ENCODE assay signal across 13 cellular contexts in the genomic region with DNA sequence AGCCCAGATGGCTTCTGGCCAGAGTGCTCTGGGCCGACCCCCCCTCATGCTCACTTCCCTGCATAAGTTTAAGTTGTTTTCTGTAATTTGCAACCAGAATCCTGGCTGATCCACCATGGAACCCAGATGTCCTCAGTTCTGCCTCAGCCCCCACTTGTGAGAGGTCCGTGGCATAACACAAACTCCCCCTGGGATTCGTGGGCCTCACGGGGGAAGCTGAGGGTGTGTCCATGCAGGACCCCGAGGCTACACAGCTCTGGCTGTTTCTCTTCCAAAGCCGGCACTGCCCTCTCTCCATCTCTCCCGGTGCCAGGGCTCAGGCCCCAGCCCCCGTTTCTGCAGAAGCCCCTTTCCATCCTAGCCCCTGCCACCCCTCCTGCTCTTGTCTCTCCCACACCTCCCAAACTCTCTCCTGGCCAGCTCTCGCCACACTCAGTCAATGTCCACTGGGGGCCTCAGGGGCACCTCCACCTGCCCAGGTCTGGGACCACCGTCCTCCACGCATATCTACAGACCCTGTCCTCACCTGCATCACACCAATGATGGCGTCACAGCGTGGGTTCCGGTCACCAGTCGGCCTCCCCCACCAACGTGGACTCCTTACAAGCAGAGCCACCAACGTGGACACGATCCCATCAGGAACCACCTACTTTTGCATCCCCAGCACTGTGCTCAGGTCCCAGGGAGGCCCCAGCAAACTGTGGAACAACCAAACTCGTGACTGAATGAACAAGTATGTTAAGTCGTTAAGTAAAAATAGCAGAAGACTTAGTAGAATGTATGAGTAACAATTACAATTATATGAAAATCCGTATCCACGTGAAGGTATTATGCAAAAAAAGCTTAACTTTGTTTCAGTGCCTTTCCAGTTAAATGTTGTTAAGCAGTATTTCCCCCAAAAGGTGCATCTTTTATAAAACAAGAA. TPM values are rescaled to one million over a fixed set of nuclear protein-coding genes. Genes with fewer than 3 reads are reported as not detected.
A peak's percentile ranks its signal among the peaks of the same experiment; 100 is the strongest.
DNase-seq lines count a peak whose midpoint lies in the region; ATAC-seq and TF ChIP-seq lines count a peak whose summit lies in the region.
"Had no signal": no experiment of that assay in that cellular context is flagged by ENCODE, and none has a peak within 500 bp of the region (broad histone marks: within the 10 kb centered on the region; RNA-seq: fewer than 3 reads in every experiment).

No MANE protein-coding gene starts in this region.

- H3K27ac ChIP-seq in coronary artery (peak overlapping the region in 1 of 2 donors; percentile 58), liver (ENCODE audit: low read depth in 1 of 2, low read length in 2 of 2) (peak overlapping the region; percentile 67 to 79), stomach (peak overlapping the region; percentile 87 to 95 (median 92))
- H3K27ac ChIP-seq: SK-N-MC had no signal

- H3K36me3 ChIP-seq in liver (ENCODE audit: control insufficient read depth in 4 of 4, insufficient read depth in 3 of 4, low read depth in 1 of 4, low read length in 3 of 4): no peaks in the 10 kb centered on the region
- H3K36me3 ChIP-seq in stomach: peaks cover 0 to 4% (median 0%) of the 10 kb centered on the region in 4 donors

- peak overlapping the region in 1 of 2 donors; percentile 3 for H3K9ac ChIP-seq in liver (ENCODE audit: low read depth in 1 of 2, low read length in 2 of 2)

- no peaks in the 10 kb centered on the region for H3K27me3 ChIP-seq in liver (ENCODE audit: control insufficient read depth in 4 of 4, insufficient read depth in 4 of 4, low read length in 3 of 4)
- H3K27me3 ChIP-seq in stomach: no peaks in the 10 kb centered on the region

- no peaks in the 10 kb centered on the region for H3K9me3 ChIP-seq in liver (ENCODE audit: control insufficient read depth in 4 of 4, low read length in 3 of 4)
- H3K9me3 ChIP-seq in stomach: no peaks in the 10 kb centered on the region

- ATAC-seq in GM21515 (IDR thresholded peaks at IDR 0.05; ENCODE audit: unreplicated experiment) (no peak), HG02610 (IDR thresholded peaks at IDR 0.05; ENCODE audit: unreplicated experiment) (no peak)

- H3K4me3 ChIP-seq in coronary artery (peak overlapping the region; percentile 54), liver (ENCODE audit: low read depth in 1 of 3, low read length in 3 of 3) (peak overlapping the region; percentile 11 to 50 (median 49)), stomach (peak overlapping the region; percentile 32 to 42 (median 39))
- H3K4me3 ChIP-seq: SK-N-MC had no signal

- TF ChIP-seq CTCF in coronary artery (IDR thresholded peaks at IDR 0.05) (no peak), liver (IDR thresholded peaks at IDR 0.05; ENCODE audit: low read depth, low read length, missing input control) (no peak), stomach (IDR thresholded peaks at IDR 0.05) (no peak)

- DNase-seq in EL (peak; percentile 32), coronary artery (ENCODE audit: low spot score) (no peak), stomach (no peak), NCI-H1436 treated with DMSO at 0.1 percent for 48 hours (lab: John Stamatoyannopoulos, UW) (no peak), NOMO-1 treated with dmso at 0.1 percent for 144 hours (lab: John Stamatoyannopoulos, UW; ENCODE audit: unreplicated experiment) (no peak)
- DNase-seq: activated CD4-positive, CD25-positive, alpha-beta regulatory T cell treated with anti-CD3 and anti-CD28 coated beads, Interleukin-2, amount 50 U/mL, for 72 hours; activated gamma-delta T cell treated with Interleukin-2 at 50 U/mL for 16 hours; dermis blood vessel endothelial cell; NCI-H510A treated with DMSO at 0.1 percent for 48 hours had no signal

- TF ChIP-seq POLR2A in stomach (IDR thresholded peaks at IDR 0.05): no peak

- 90% methylated on average over 22 of the region's 22 CpGs for WGBS in liver
- 67 to 77% (median 71%) methylated on average over 22 of the region's 22 CpGs for WGBS in stomach, 5 donors

- intact Hi-C loops in stomach (cut with DNase I; ENCODE audit: low total_unique reads): no loop called here

- peaks cover 0 to 9% (median 2%) of the 10 kb centered on the region in 4 donors for H3K4me1 ChIP-seq in liver (ENCODE audit: control insufficient read depth in 4 of 4, insufficient read depth in 4 of 4, low read length in 3 of 4)
- peaks cover 19 to 58% (median 42%) of the 10 kb centered on the region in 4 donors for H3K4me1 ChIP-seq in stomach

- no peak for TF ChIP-seq EP300 in stomach (IDR thresholded peaks at IDR 0.05)

- TF ChIP-seq RAD21 in liver (IDR thresholded peaks at IDR 0.05): no peak

TF ChIP-seq in liver, 16 proteins besides CTCF, POLR2A, EP300 and RAD21:
- TF ChIP-seq, protein P1, sequence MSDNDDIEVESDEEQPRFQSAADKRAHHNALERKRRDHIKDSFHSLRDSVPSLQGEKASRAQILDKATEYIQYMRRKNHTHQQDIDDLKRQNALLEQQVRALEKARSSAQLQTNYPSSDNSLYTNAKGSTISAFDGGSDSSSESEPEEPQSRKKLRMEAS (IDR thresholded peaks at IDR 0.05): no peak
- TF ChIP-seq RXRA (IDR thresholded peaks at IDR 0.05): no peak
- no peak for TF ChIP-seq HNF4A (conservative IDR thresholded peaks at IDR 0.05)
- TF ChIP-seq SP1 (IDR thresholded peaks at IDR 0.05): no peak
- TF ChIP-seq FOXA2 (IDR thresholded peaks at IDR 0.05): no peak
- TF ChIP-seq FOXA1 (IDR thresholded peaks at IDR 0.05): no peak
- no peak for TF ChIP-seq TAF1 (conservative IDR thresholded peaks at IDR 0.05)
- TF ChIP-seq, protein P2, sequence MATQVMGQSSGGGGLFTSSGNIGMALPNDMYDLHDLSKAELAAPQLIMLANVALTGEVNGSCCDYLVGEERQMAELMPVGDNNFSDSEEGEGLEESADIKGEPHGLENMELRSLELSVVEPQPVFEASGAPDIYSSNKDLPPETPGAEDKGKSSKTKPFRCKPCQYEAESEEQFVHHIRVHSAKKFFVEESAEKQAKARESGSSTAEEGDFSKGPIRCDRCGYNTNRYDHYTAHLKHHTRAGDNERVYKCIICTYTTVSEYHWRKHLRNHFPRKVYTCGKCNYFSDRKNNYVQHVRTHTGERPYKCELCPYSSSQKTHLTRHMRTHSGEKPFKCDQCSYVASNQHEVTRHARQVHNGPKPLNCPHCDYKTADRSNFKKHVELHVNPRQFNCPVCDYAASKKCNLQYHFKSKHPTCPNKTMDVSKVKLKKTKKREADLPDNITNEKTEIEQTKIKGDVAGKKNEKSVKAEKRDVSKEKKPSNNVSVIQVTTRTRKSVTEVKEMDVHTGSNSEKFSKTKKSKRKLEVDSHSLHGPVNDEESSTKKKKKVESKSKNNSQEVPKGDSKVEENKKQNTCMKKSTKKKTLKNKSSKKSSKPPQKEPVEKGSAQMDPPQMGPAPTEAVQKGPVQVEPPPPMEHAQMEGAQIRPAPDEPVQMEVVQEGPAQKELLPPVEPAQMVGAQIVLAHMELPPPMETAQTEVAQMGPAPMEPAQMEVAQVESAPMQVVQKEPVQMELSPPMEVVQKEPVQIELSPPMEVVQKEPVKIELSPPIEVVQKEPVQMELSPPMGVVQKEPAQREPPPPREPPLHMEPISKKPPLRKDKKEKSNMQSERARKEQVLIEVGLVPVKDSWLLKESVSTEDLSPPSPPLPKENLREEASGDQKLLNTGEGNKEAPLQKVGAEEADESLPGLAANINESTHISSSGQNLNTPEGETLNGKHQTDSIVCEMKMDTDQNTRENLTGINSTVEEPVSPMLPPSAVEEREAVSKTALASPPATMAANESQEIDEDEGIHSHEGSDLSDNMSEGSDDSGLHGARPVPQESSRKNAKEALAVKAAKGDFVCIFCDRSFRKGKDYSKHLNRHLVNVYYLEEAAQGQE (IDR thresholded peaks at IDR 0.05): no peak
- TF ChIP-seq, protein P3, sequence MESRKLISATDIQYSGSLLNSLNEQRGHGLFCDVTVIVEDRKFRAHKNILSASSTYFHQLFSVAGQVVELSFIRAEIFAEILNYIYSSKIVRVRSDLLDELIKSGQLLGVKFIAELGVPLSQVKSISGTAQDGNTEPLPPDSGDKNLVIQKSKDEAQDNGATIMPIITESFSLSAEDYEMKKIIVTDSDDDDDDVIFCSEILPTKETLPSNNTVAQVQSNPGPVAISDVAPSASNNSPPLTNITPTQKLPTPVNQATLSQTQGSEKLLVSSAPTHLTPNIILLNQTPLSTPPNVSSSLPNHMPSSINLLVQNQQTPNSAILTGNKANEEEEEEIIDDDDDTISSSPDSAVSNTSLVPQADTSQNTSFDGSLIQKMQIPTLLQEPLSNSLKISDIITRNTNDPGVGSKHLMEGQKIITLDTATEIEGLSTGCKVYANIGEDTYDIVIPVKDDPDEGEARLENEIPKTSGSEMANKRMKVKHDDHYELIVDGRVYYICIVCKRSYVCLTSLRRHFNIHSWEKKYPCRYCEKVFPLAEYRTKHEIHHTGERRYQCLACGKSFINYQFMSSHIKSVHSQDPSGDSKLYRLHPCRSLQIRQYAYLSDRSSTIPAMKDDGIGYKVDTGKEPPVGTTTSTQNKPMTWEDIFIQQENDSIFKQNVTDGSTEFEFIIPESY (IDR thresholded peaks at IDR 0.05): no peak
- TF ChIP-seq, protein P4, sequence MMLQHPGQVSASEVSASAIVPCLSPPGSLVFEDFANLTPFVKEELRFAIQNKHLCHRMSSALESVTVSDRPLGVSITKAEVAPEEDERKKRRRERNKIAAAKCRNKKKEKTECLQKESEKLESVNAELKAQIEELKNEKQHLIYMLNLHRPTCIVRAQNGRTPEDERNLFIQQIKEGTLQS (IDR thresholded peaks at IDR 0.05): no peak
- TF ChIP-seq GABPA (IDR thresholded peaks at IDR 0.05 in 1 of 2, conservative IDR thresholded peaks at IDR 0.05 in 1 of 2): no peak
- no peak for TF ChIP-seq YY1 (IDR thresholded peaks at IDR 0.05)
- TF ChIP-seq HNF4G (IDR thresholded peaks at IDR 0.05): no peak
- no peak for TF ChIP-seq JUND (IDR thresholded peaks at IDR 0.05)
- TF ChIP-seq EGR1 (IDR thresholded peaks at IDR 0.05; ENCODE audit: low read depth in 2 of 2): no peak
- TF ChIP-seq NR2F2 (IDR thresholded peaks at IDR 0.05): no peak

RNA-seq across cellular contexts. Expression of a gene that starts 38.5 kb away (rescaled TPM):
- total RNA-seq in liver (10 to 100 TPM in 1 of 2 donors, 1 to 10 TPM in 1; 5.3 to 12.2 TPM), stomach (10 to 100 TPM; 19.3 to 40.1 (median 29.5) TPM)
- polyA plus RNA-seq in liver (1 to 10 TPM; 4.2 to 6.0 TPM), stomach (1 to 10 TPM; 2.4 to 4.0 (median 2.9) TPM)
